In the genomic region with DNA sequence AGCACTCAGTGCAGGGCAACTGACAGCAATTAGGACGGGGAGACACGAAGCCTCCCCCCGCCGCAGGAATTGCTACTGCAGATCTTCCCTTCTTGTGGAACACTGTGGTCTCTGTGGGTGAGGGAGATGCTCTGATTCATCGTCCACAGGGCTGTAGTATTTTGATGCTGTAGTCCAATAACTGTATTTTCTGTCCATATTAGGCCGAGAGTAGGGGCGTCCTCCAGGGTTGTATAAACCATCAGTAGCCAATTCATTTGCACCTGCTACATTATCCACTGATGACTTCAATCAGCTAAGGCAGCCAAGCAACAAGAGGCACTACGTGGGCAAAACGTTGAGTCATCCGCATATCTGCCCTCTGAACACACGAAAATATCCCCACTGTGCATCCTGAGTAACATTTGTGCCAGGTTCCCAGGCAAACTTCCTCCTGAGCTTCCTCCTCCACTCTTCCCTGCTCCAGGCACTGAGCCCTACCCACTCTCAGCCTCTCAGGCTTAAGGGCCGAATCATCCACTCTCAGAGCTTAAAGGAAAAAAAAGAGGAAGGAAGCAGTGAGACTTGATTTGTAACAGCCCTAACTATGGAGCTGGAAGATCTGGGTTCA, we compare ENCODE assay signal across 1 cellular context.
TF ChIP-seq lines count a peak whose summit lies in the region.

No MANE protein-coding gene starts in this region.

TF ChIP-seq in GM23338, 12 proteins besides CTCF, POLR2A, EP300 and RAD21 (continued from another document):
- TF ChIP-seq, protein P1, sequence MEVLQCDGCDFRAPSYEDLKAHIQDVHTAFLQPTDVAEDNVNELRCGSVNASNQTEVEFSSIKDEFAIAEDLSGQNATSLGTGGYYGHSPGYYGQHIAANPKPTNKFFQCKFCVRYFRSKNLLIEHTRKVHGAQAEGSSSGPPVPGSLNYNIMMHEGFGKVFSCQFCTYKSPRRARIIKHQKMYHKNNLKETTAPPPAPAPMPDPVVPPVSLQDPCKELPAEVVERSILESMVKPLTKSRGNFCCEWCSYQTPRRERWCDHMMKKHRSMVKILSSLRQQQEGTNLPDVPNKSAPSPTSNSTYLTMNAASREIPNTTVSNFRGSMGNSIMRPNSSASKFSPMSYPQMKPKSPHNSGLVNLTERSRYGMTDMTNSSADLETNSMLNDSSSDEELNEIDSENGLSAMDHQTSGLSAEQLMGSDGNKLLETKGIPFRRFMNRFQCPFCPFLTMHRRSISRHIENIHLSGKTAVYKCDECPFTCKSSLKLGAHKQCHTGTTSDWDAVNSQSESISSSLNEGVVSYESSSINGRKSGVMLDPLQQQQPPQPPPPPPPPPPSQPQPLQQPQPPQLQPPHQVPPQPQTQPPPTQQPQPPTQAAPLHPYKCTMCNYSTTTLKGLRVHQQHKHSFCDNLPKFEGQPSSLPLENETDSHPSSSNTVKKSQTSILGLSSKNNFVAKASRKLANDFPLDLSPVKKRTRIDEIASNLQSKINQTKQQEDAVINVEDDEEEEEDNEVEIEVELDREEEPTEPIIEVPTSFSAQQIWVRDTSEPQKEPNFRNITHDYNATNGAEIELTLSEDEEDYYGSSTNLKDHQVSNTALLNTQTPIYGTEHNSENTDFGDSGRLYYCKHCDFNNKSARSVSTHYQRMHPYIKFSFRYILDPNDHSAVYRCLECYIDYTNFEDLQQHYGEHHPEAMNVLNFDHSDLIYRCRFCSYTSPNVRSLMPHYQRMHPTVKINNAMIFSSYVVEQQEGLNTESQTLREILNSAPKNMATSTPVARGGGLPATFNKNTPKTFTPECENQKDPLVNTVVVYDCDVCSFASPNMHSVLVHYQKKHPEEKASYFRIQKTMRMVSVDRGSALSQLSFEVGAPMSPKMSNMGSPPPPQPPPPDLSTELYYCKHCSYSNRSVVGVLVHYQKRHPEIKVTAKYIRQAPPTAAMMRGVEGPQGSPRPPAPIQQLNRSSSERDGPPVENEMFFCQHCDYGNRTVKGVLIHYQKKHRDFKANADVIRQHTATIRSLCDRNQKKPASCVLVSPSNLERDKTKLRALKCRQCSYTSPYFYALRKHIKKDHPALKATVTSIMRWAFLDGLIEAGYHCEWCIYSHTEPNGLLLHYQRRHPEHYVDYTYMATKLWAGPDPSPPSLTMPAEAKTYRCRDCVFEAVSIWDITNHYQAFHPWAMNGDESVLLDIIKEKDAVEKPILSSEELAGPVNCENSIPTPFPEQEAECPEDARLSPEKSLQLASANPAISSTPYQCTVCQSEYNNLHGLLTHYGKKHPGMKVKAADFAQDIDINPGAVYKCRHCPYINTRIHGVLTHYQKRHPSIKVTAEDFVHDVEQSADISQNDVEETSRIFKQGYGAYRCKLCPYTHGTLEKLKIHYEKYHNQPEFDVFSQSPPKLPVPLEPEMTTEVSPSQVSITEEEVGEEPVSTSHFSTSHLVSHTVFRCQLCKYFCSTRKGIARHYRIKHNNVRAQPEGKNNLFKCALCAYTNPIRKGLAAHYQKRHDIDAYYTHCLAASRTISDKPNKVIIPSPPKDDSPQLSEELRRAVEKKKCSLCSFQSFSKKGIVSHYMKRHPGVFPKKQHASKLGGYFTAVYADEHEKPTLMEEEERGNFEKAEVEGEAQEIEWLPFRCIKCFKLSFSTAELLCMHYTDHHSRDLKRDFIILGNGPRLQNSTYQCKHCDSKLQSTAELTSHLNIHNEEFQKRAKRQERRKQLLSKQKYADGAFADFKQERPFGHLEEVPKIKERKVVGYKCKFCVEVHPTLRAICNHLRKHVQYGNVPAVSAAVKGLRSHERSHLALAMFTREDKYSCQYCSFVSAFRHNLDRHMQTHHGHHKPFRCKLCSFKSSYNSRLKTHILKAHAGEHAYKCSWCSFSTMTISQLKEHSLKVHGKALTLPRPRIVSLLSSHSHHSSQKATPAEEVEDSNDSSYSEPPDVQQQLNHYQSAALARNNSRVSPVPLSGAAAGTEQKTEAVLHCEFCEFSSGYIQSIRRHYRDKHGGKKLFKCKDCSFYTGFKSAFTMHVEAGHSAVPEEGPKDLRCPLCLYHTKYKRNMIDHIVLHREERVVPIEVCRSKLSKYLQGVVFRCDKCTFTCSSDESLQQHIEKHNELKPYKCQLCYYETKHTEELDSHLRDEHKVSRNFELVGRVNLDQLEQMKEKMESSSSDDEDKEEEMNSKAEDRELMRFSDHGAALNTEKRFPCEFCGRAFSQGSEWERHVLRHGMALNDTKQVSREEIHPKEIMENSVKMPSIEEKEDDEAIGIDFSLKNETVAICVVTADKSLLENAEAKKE (CRISPR knock-in tag; IDR thresholded peaks at IDR 0.05): no peak
- TF ChIP-seq JUNB (IDR thresholded peaks at IDR 0.05; ENCODE audit: unreplicated experiment): no peak
- TF ChIP-seq EZH2 (IDR thresholded peaks at IDR 0.05; ENCODE audit: low read depth, unreplicated experiment): no peak
- TF ChIP-seq EZH2phosphoT487 (IDR thresholded peaks at IDR 0.05; ENCODE audit: unreplicated experiment): no peak
- no peak for TF ChIP-seq ZNF331 (CRISPR knock-in tag; IDR thresholded peaks at IDR 0.05; ENCODE audit: low read depth)
- no peak for TF ChIP-seq ZNF114 (CRISPR knock-in tag; IDR thresholded peaks at IDR 0.05)
- TF ChIP-seq POLR2AphosphoS5 (IDR thresholded peaks at IDR 0.05; ENCODE audit: low read depth): no peak
- no peak for TF ChIP-seq STAT1 (IDR thresholded peaks at IDR 0.05; ENCODE audit: unreplicated experiment)
- TF ChIP-seq CREB1 (CRISPR knock-in tag; IDR thresholded peaks at IDR 0.05; ENCODE audit: low read depth): no peak
- no peak for TF ChIP-seq ETS1 (IDR thresholded peaks at IDR 0.05)
TF ChIP-seq in GM23338: peak in this region for 0.
